19 cellular contexts compared by ENCODE assay signal in genomic region chr3:12705374-12705926, GRCh38. TPM values are rescaled to one million over a fixed set of nuclear protein-coding genes. Genes with fewer than 3 reads are reported as not detected.
DNase-seq lines count a peak whose midpoint lies in the region; ATAC-seq and TF ChIP-seq lines count a peak whose summit lies in the region.
"Had no signal": no experiment of that assay in that cellular context is flagged by ENCODE, and none has a peak within 500 bp of the region (broad histone marks: within the 10 kb centered on the region; RNA-seq: fewer than 3 reads in every experiment).

No MANE protein-coding gene starts in this region.

- 53 to 60% (median 58%) methylated on average over 6 of the region's 6 CpGs for WGBS in heart left ventricle, 4 donors
- 87 to 93% (median 92%) methylated on average over 6 of the region's 6 CpGs for whole genome bisulfite sequencing in psoas muscle, 3 donors

- TF ChIP-seq CTCF in heart left ventricle (IDR thresholded peaks at IDR 0.05) (no peak), right atrium auricular region (IDR thresholded peaks at IDR 0.05) (no peak), psoas muscle (IDR thresholded peaks at IDR 0.05) (no peak)

- H3K27me3 ChIP-seq in heart left ventricle (peaks cover 0 to 4% (median 0%) of the 10 kb centered on the region in 9 donors), right atrium auricular region (no peaks in the 10 kb centered on the region), psoas muscle (ENCODE audit: insufficient read depth in 3 of 3, low read length in 2 of 3) (no peaks in the 10 kb centered on the region)
- H3K27me3 ChIP-seq in BLaER1 treated with 17β-estradiol and CSF1 and Interleukin-3, amounts not matched to agents 10 nM and 100 nM: no peaks in the 10 kb centered on the region
- H3K27me3 ChIP-seq: BE2C had no signal

- peaks cover 5% of the 10 kb centered on the region for H3K36me3 Mint-ChIP-seq in T-helper 17 cell (ENCODE audit: low read depth)
- H3K36me3 Mint-ChIP-seq: CD14-positive monocyte; CD4-positive, alpha-beta memory T cell; IgD-negative memory B cell had no signal

- no peak overlapping the region for H3K27ac Mint-ChIP-seq in T-helper 17 cell
- H3K27ac Mint-ChIP-seq: CD4-positive, alpha-beta memory T cell; IgD-negative memory B cell had no signal

- TF ChIP-seq POLR2A in heart left ventricle (IDR thresholded peaks at IDR 0.05): no peak

- no peaks in the 10 kb centered on the region for H3K36me3 ChIP-seq in heart left ventricle
- H3K36me3 ChIP-seq in right atrium auricular region: no peaks in the 10 kb centered on the region
- no peaks in the 10 kb centered on the region for H3K36me3 ChIP-seq in BLaER1 treated with 17β-estradiol and CSF1 and Interleukin-3, amounts not matched to agents 10 nM and 100 nM
- no peaks in the 10 kb centered on the region for H3K36me3 ChIP-seq in psoas muscle (ENCODE audit: insufficient read depth in 1 of 2, low read depth in 1 of 2)
- H3K36me3 ChIP-seq: BE2C, HAP-1 had no signal

- H3K9me3 ChIP-seq in heart left ventricle (no peaks in the 10 kb centered on the region), right atrium auricular region (no peaks in the 10 kb centered on the region), T-helper 17 cell (ENCODE audit: control insufficient read depth, low read length, poor library complexity, severe bottlenecking) (no peaks in the 10 kb centered on the region), psoas muscle (no peaks in the 10 kb centered on the region)
- H3K9me3 ChIP-seq in BLaER1 treated with 17β-estradiol and CSF1 and Interleukin-3, amounts not matched to agents 10 nM and 100 nM (replicated peaks in 1 of 11): no peaks in the 10 kb centered on the region
- H3K9me3 ChIP-seq: BE2C, HAP-1 had no signal

- H3K4me1 Mint-ChIP-seq in T-helper 17 cell: peaks cover 2% of the 10 kb centered on the region
- H3K4me1 Mint-ChIP-seq: CD4-positive, alpha-beta memory T cell had no signal

- no peak for DNase-seq in heart left ventricle
- no peak for DNase-seq in right atrium auricular region (ENCODE audit: low spot score)
- no peak for DNase-seq in T-helper 17 cell
- no peak for DNase-seq in psoas muscle
- no peak for DNase-seq in AG20443 (ENCODE audit: low spot score)
- no peak for DNase-seq in kidney glomerular epithelial cell (lab: John Stamatoyannopoulos, UW)
- DNase-seq: BE2C; CD4-positive, alpha-beta memory T cell; DMS153; DMS79; GDM1 had no signal

- H3K4me1 ChIP-seq in heart left ventricle (peaks cover 0 to 22% (median 5%) of the 10 kb centered on the region in 12 donors), right atrium auricular region (peaks cover 0 to 6% of the 10 kb centered on the region in 2 donors), psoas muscle (peaks cover 11% of the 10 kb centered on the region)
- peaks cover 5 to 29% (median 20%) of the 10 kb centered on the region in 10 experiments; a peak in 17 of 20 replicates for H3K4me1 ChIP-seq in BLaER1 treated with 17β-estradiol and CSF1 and Interleukin-3, amounts not matched to agents 10 nM and 100 nM
- H3K4me1 ChIP-seq: BE2C, HAP-1 had no signal

- H3K4me3 ChIP-seq in heart left ventricle (no peak overlapping the region), right atrium auricular region (no peak overlapping the region), psoas muscle (no peak overlapping the region)
- no peak overlapping the region for H3K4me3 ChIP-seq in BLaER1 treated with 17β-estradiol and CSF1 and Interleukin-3, amounts not matched to agents 10 nM and 100 nM
- H3K4me3 ChIP-seq: GM23248, HAP-1 had no signal

- ATAC-seq in heart left ventricle (peak in 3 of 4 donors; percentile 31 to 51 (median 48)), T-helper 17 cell (no peak), psoas muscle (no peak)

- peak overlapping the region; percentile 59 for H3K4me3 Mint-ChIP-seq in T-helper 17 cell
- H3K4me3 Mint-ChIP-seq: CD14-positive monocyte; CD4-positive, alpha-beta memory T cell; IgD-negative memory B cell had no signal

- H3K9ac ChIP-seq in BLaER1 treated with 17β-estradiol and CSF1 and Interleukin-3, amounts not matched to agents 10 nM and 100 nM: 0 out of 22 replicates have a peak overlapping the region, but pooled peaks of 1 of the 11 experiments have one; percentile 31
- H3K9ac ChIP-seq: GM23248 had no signal

- peaks cover 23% of the 10 kb centered on the region for H3K27me3 Mint-ChIP-seq in T-helper 17 cell

- peak overlapping the region in 10 of 11 experiments; percentile 0 to 56 (median 41); a peak in 17 of 22 replicates for H3K4me2 ChIP-seq in BLaER1 treated with 17β-estradiol and CSF1 and Interleukin-3, amounts not matched to agents 10 nM and 100 nM

- intact Hi-C loops in heart left ventricle (cut with DNase I) (loop anchor here in 3 of 10 donors (10.0 kb wide), 1 partner anchor 99 kb away; no protein-coding TSS in a partner anchor), psoas muscle (cut with DNase I) (loop anchor here in 1 of 2 donors (5.0 kb wide), 1 partner anchor 187 kb away; no protein-coding TSS in a partner anchor)

- H3K27ac ChIP-seq in heart left ventricle (peak overlapping the region in 4 of 12 donors; percentile 0 to 29 (median 16)), right atrium auricular region (peak overlapping the region in 1 of 2 donors; percentile 62), psoas muscle (peak overlapping the region; percentile 21)
- no peak overlapping the region for H3K27ac ChIP-seq in BLaER1 treated with 17β-estradiol and CSF1 and Interleukin-3, amounts not matched to agents 10 nM and 100 nM
- H3K27ac ChIP-seq: GM23248 had no signal

- no peaks in the 10 kb centered on the region; a peak in 1 of 22 replicates for H4K20me1 ChIP-seq in BLaER1 treated with 17β-estradiol and CSF1 and Interleukin-3, amounts not matched to agents 10 nM and 100 nM

RNA-seq across cellular contexts. Expression of gene RAF1, which starts 41.5 kb away (rescaled TPM):
- total RNA-seq in heart left ventricle: 100 to 1,000 TPM in 8 of 9 donors, 10 to 100 TPM in 1; 99.2 to 197 (median 135) TPM
- 100 to 1,000 TPM in 1 of 2 donors, 10 to 100 TPM in 1; 62.7 to 159 TPM for polyA plus RNA-seq in heart left ventricle
- 100 to 1,000 TPM; 140 to 178 TPM for total RNA-seq in right atrium auricular region
- total RNA-seq in T-helper 17 cell: 100 to 1,000 TPM; 115 to 123 TPM
- 100 to 1,000 TPM; 109 to 221 (median 160) TPM for total RNA-seq in psoas muscle
- 100 to 1,000 TPM in 2 of 3 donors, 10 to 100 TPM in 1; 87.2 to 391 (median 132) TPM for polyA plus RNA-seq in psoas muscle

RNA-seq across cellular contexts. Expression of gene TMEM40, which starts 53.6 kb away (rescaled TPM):
- total RNA-seq in heart left ventricle: 1 to 10 TPM in 7 of 9 donors, under 1 TPM in 1, not detected in 1; 0.95 to 4.2 (median 2.9) TPM
- polyA plus RNA-seq in heart left ventricle: 10 to 100 TPM in 1 of 2 donors, under 1 TPM in 1; 0.82 to 10.5 TPM
- 1 to 10 TPM; 1.8 to 2.3 TPM for total RNA-seq in right atrium auricular region
- total RNA-seq in T-helper 17 cell: 10 to 100 TPM in 1 of 2 donors, 1 to 10 TPM in 1; 2.8 to 54.0 TPM
- 1 to 10 TPM in 3 of 4 donors, under 1 TPM in 1; 0.59 to 4.4 (median 2.3) TPM for total RNA-seq in psoas muscle
- polyA plus RNA-seq in psoas muscle: under 1 TPM; 0.30 to 0.52 (median 0.40) TPM
- total RNA-seq: A172; CD4-positive, alpha-beta memory T cell; Daoy; GM23248; HT-29 had no signal
- polyA plus RNA-seq: CD4-positive, alpha-beta memory T cell; GM23248 had no signal

Comparison
In these comparisons a context has a peak if more than half of its experiments do, and no peak if none do; other contexts are left out.
1. ATAC-seq: peak in heart left ventricle (3 of 4); none in T-helper 17 cell (single experiment) and psoas muscle (0 of 4).